1 cellular context compared by ENCODE assay signal in genomic region chr10:102919992-102920736, GRCh38.
TF ChIP-seq lines count a peak whose summit lies in the region.

No MANE protein-coding gene starts in this region.

TF ChIP-seq in H1, 55 proteins besides CTCF, POLR2A, EP300 and RAD21:
- TF ChIP-seq RXRA (IDR thresholded peaks at IDR 0.05; ENCODE audit: insufficient read depth, low read depth, low read length) (no peak), CHD7 (IDR thresholded peaks at IDR 0.05; ENCODE audit: insufficient replicate concordance, low read length) (no peak), NANOG (IDR thresholded peaks at IDR 0.05; ENCODE audit: insufficient read depth, low read depth, low read length, poor library complexity, severe bottlenecking) (no peak), HDAC2 (IDR thresholded peaks at IDR 0.05; ENCODE audit: borderline replicate concordance in 1 of 2, low read depth in 2 of 2, low read length in 2 of 2) (0 out of 4 replicates have a peak, but pooled peaks of 1 of the 2 experiments have one; percentile 18), EGR1 (IDR thresholded peaks at IDR 0.05; ENCODE audit: borderline replicate concordance, low read depth, low read length) (peak; percentile 56; the same call in 1 of the 2 replicates), RFX5 (IDR thresholded peaks at IDR 0.05; ENCODE audit: borderline replicate concordance, low read depth, low read length) (no peak), CBX5 (IDR thresholded peaks at IDR 0.05; ENCODE audit: low read depth, low read length) (no peak), SP1 (IDR thresholded peaks at IDR 0.05; ENCODE audit: low read depth, low read length) (peak; percentile 95), CBX8 (IDR thresholded peaks at IDR 0.05; ENCODE audit: borderline replicate concordance, low read depth, low read length) (no peak), CTBP2 (IDR thresholded peaks at IDR 0.05; ENCODE audit: borderline replicate concordance, insufficient read depth, insufficient read length, low read length) (peak; percentile 37), FOSL1 (IDR thresholded peaks at IDR 0.05; ENCODE audit: insufficient read depth, low read depth, low read length) (no peak), BACH1 (IDR thresholded peaks at IDR 0.05; ENCODE audit: low read length) (no peak), SIN3A (conservative IDR thresholded peaks at IDR 0.05 in 1 of 2, IDR thresholded peaks at IDR 0.05 in 1 of 2; ENCODE audit: low read depth in 1 of 2, low read length in 2 of 2) (peak; percentile 43 to 75; a peak in 2 of 4 replicates), USF2 (IDR thresholded peaks at IDR 0.05; ENCODE audit: low read length) (no peak), TEAD4 (IDR thresholded peaks at IDR 0.05; ENCODE audit: low read depth, low read length) (0 out of 2 replicates have a peak, but pooled peaks have one; percentile 0)
